Comparison of ENCODE assay signal across 8 cellular contexts in the genomic region with DNA sequence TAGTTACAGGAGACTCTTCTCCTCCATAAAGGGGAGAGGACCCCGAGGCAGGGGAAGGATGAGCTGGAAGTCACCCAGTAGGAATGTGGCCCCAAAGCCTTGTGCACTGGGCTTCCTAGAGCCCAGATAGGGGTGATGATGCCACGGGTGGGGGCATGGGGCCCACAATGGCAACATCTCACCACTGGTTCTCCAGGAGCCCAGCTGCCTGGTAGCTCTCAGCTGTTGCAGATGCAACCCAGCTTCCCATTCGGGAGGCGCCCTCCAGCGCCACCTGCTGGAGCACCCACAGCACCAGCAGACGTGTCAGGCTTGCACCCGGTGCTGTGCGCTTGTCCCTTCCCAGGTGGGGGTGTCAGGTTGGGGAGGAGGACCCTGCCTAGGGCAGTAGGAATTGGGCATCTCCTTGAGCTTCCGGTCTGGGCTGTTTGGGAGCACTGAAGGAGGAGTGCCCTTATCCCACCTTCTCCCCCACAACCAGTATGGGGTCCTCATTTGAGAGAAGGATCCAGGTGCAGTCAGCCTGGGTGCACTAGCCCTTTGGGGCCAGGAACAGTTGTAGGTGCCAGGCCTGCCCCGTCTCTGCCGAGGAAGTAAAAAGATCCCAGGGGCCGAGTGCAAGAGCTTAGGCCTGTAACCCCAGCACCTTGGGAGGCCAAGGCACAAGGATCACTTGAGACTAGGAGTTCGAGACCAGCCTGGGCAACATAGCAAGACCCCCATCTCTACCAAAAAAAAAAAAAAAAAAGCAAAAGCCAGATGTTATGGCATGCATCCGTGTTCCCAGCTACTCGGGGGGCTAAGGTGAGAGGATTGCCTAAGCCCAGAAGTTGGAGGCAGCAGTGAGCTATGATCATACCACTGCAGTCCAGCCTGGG. TPM values are rescaled to one million over a fixed set of nuclear protein-coding genes. Genes with fewer than 3 reads are reported as not detected.
DNase-seq lines count a peak whose midpoint lies in the region; ATAC-seq and FAIRE-seq lines count a peak whose summit lies in the region.

No MANE protein-coding gene starts in this region.

- CTCF ChIA-PET in activated naive CD4-positive, alpha-beta T cell treated with anti-CD3 and anti-CD28 coated beads for 36 hours (lab: Charles Lee): interaction anchor here (0.6 to 5.0 kb wide), 47 partner anchors 7 to 712 kb away, joined by 3 to 92 read pairs (median 4); a partner anchor contains a TSS

- ATAC-seq in GM21447 (IDR thresholded peaks at IDR 0.05; ENCODE audit: unreplicated experiment): no peak

- DNase-seq in DMS153 (lab: John Stamatoyannopoulos, UW) (peak; percentile 27), HTR-8/SVneo (ENCODE audit: insufficient read length, low spot score) (peak; percentile 72), SKM-1 (lab: John Stamatoyannopoulos, UW; ENCODE audit: unreplicated experiment) (peak; percentile 39), head of caudate nucleus (peak; percentile 28 to 93 (median 80)), posterior vena cava (ENCODE audit: low spot score) (peak; percentile 94), ureter (ENCODE audit: low spot score) (peak; percentile 66)
- DNase-seq in activated naive CD4-positive, alpha-beta T cell treated with anti-CD3 and anti-CD28 coated beads for 36 hours: peak; percentile 91

- peak; percentile 68 for FAIRE-seq in HTR-8/SVneo (lab: Jason Lieb, UNC)

- H3K36me3 Mint-ChIP-seq in activated naive CD4-positive, alpha-beta T cell treated with anti-CD3 and anti-CD28 coated beads for 36 hours (ENCODE audit: low read depth): peaks cover 5% of the 10 kb centered on the region

- intact Hi-C loops in activated naive CD4-positive, alpha-beta T cell treated with anti-CD3 and anti-CD28 coated beads for 36 hours (cut with micrococcal nuclease): loop anchor here (1.0 kb wide), 4 partner anchors 21 to 148 kb away; a partner anchor contains a TSS
- intact Hi-C loops in head of caudate nucleus (cut with DNase I) (no loop called here), posterior vena cava (cut with DNase I) (loop anchor here in 1 of 2 donors (10.0 kb wide), 1 partner anchor 144 kb away; no protein-coding TSS in a partner anchor)

- H3K9me3 Mint-ChIP-seq in activated naive CD4-positive, alpha-beta T cell treated with anti-CD3 and anti-CD28 coated beads for 36 hours: no peaks in the 10 kb centered on the region

- H3K27me3 Mint-ChIP-seq in activated naive CD4-positive, alpha-beta T cell treated with anti-CD3 and anti-CD28 coated beads for 36 hours (ENCODE audit: low read depth): no peaks in the 10 kb centered on the region

- no peak overlapping the region for H3K4me3 Mint-ChIP-seq in activated naive CD4-positive, alpha-beta T cell treated with anti-CD3 and anti-CD28 coated beads for 36 hours

- no peak overlapping the region for H3K27ac Mint-ChIP-seq in activated naive CD4-positive, alpha-beta T cell treated with anti-CD3 and anti-CD28 coated beads for 36 hours

- peaks cover 5% of the 10 kb centered on the region for H3K4me1 Mint-ChIP-seq in activated naive CD4-positive, alpha-beta T cell treated with anti-CD3 and anti-CD28 coated beads for 36 hours (ENCODE audit: low read depth)

RNA-seq across cellular contexts. Expression of a gene that starts 14.4 kb away (rescaled TPM):
- 10 to 100 TPM; 29.0 to 31.0 TPM for total RNA-seq in activated naive CD4-positive, alpha-beta T cell treated with anti-CD3 and anti-CD28 coated beads for 36 hours
- total RNA-seq in posterior vena cava (10 to 100 TPM; 54.6 to 75.6 TPM), ureter (71.4 TPM)

RNA-seq across cellular contexts. Expression of a gene that starts 28.4 kb away (rescaled TPM):
- 10 to 100 TPM; 84.1 to 86.9 TPM for total RNA-seq in activated naive CD4-positive, alpha-beta T cell treated with anti-CD3 and anti-CD28 coated beads for 36 hours
- 100 to 1,000 TPM; 146 to 154 TPM for total RNA-seq in posterior vena cava
- total RNA-seq in ureter: 158 TPM

RNA-seq across cellular contexts. Expression of a gene that starts 32.7 kb away (rescaled TPM):
- 10 to 100 TPM; 16.9 to 19.3 TPM for total RNA-seq in activated naive CD4-positive, alpha-beta T cell treated with anti-CD3 and anti-CD28 coated beads for 36 hours
- 10 to 100 TPM; 10.5 to 12.7 TPM for total RNA-seq in posterior vena cava
- 20.7 TPM for total RNA-seq in ureter

RNA-seq across cellular contexts. Expression of a gene that starts 36.7 kb away (rescaled TPM):
- total RNA-seq in activated naive CD4-positive, alpha-beta T cell treated with anti-CD3 and anti-CD28 coated beads for 36 hours: under 1 TPM; 0.83 to 0.94 TPM
- total RNA-seq in posterior vena cava (1 to 10 TPM; 5.0 to 5.4 TPM), ureter (10.6 TPM)

RNA-seq across cellular contexts. Expression of a gene that starts 42.3 kb away (rescaled TPM):
- total RNA-seq in activated naive CD4-positive, alpha-beta T cell treated with anti-CD3 and anti-CD28 coated beads for 36 hours: 100 to 1,000 TPM; 290 to 330 TPM
- total RNA-seq in posterior vena cava: 100 to 1,000 TPM; 124 to 148 TPM
- total RNA-seq in ureter: 143 TPM

Comparison
In these comparisons a context has a peak if more than half of its experiments do, and no peak if none do; other contexts are left out.
1. DNase-seq: peak in every context shown above with its lines; median percentile 94 in posterior vena cava; 91 in activated naive CD4-positive, alpha-beta T cell treated with anti-CD3 and anti-CD28 coated beads for 36 hours; 80 in head of caudate nucleus; 72 in HTR-8/SVneo; 66 in ureter; 39 in SKM-1; 27 in DMS153.